Comparison of ENCODE assay signal across 1 cellular context in genomic region chr3:58306662-58307286, GRCh38.
TF ChIP-seq lines count a peak whose summit lies in the region.

No MANE protein-coding gene starts in this region.

TF ChIP-seq in GM23338, 12 proteins besides CTCF, POLR2A, EP300 and RAD21 (continued from another document):
- TF ChIP-seq ZNF462 (CRISPR knock-in tag; IDR thresholded peaks at IDR 0.05) (no peak), EZH2phosphoT487 (IDR thresholded peaks at IDR 0.05; ENCODE audit: unreplicated experiment) (no peak), JUNB (IDR thresholded peaks at IDR 0.05; ENCODE audit: unreplicated experiment) (no peak), NANOG (IDR thresholded peaks at IDR 0.05; ENCODE audit: borderline replicate concordance) (no peak)
